ENCODE assay signal across 1 cellular context in genomic region chr6:35688605-35689322, GRCh38.
A peak's percentile ranks its signal among the peaks of the same experiment; 100 is the strongest.
TF ChIP-seq lines count a peak whose summit lies in the region.

Gene FKBP5, minus strand, starts transcription at chr6:35688915. Its CDS starts 46,091 bp downstream, at chr6:35642824.

TF ChIP-seq in HepG2, 621 proteins besides CTCF, POLR2A, EP300 and RAD21 (continued from another document and continues in another):
- TF ChIP-seq ZNF276 (CRISPR knock-in tag; IDR thresholded peaks at IDR 0.05; ENCODE audit: low read depth) (no peak), ZFP90 (CRISPR knock-in tag; IDR thresholded peaks at IDR 0.05; ENCODE audit: borderline replicate concordance) (peak; percentile 66; the same call in 1 of the 2 replicates), ZNF556 (CRISPR knock-in tag; IDR thresholded peaks at IDR 0.05; ENCODE audit: borderline replicate concordance) (no peak), ARNTL (CRISPR knock-in tag; IDR thresholded peaks at IDR 0.05) (peak; percentile 94), ZNF451 (CRISPR knock-in tag; IDR thresholded peaks at IDR 0.05) (no peak), DNMT1 (CRISPR knock-in tag; IDR thresholded peaks at IDR 0.05) (no peak), CC2D1A (CRISPR knock-in tag; IDR thresholded peaks at IDR 0.05) (no peak), SALL1 (CRISPR knock-in tag; IDR thresholded peaks at IDR 0.05) (peak; percentile 66), ZBTB8A (CRISPR knock-in tag; IDR thresholded peaks at IDR 0.05; ENCODE audit: borderline replicate concordance, low read depth) (no peak), TFDP2 (CRISPR knock-in tag; IDR thresholded peaks at IDR 0.05) (peak; percentile 98), ZBTB33 (CRISPR knock-in tag; IDR thresholded peaks at IDR 0.05) (no peak), STAT6 (CRISPR knock-in tag; IDR thresholded peaks at IDR 0.05; ENCODE audit: borderline replicate concordance) (no peak), TAF15 (IDR thresholded peaks at IDR 0.05; ENCODE audit: low read depth, low read length, poor library complexity, severe bottlenecking) (no peak), FOXA1 (IDR thresholded peaks at IDR 0.05) (no peak), FOXA1 (CRISPR knock-in tag; IDR thresholded peaks at IDR 0.05) (peak; percentile 39; the same call in 1 of the 2 replicates), ZNF790 (CRISPR knock-in tag; IDR thresholded peaks at IDR 0.05; ENCODE audit: borderline replicate concordance) (no peak; the same call in 1 of the 2 replicates), ZFP91 (CRISPR knock-in tag; IDR thresholded peaks at IDR 0.05; ENCODE audit: borderline replicate concordance) (0 out of 2 replicates have a peak, but pooled peaks have one; percentile 56), TCF12 (IDR thresholded peaks at IDR 0.05) (no peak), TCF12 (CRISPR knock-in tag; IDR thresholded peaks at IDR 0.05) (0 out of 2 replicates have a peak, but pooled peaks have one; percentile 16), PRPF4 (IDR thresholded peaks at IDR 0.05; ENCODE audit: low read depth, low read length, poor library complexity, severe bottlenecking) (no peak), ZNF570 (CRISPR knock-in tag; IDR thresholded peaks at IDR 0.05; ENCODE audit: borderline replicate concordance) (no peak), ZNF7 (CRISPR knock-in tag; IDR thresholded peaks at IDR 0.05) (no peak), UBTF (CRISPR knock-in tag; IDR thresholded peaks at IDR 0.05) (peak; percentile 78; the same call in 1 of the 2 replicates), LCORL (IDR thresholded peaks at IDR 0.05) (no peak; the same call in 1 of the 2 replicates), LCORL (CRISPR knock-in tag; IDR thresholded peaks at IDR 0.05) (peak; percentile 78), BCLAF1 (IDR thresholded peaks at IDR 0.05) (no peak), RBM22 (optimal IDR thresholded peaks at IDR 0.05; ENCODE audit: low read length) (no peak), DPF2 (CRISPR knock-in tag; IDR thresholded peaks at IDR 0.05; ENCODE audit: borderline replicate concordance, low read depth) (no peak), ZNF3 (CRISPR knock-in tag; IDR thresholded peaks at IDR 0.05) (no peak), ZNF878 (CRISPR knock-in tag; IDR thresholded peaks at IDR 0.05) (no peak), ZNF784 (CRISPR knock-in tag; IDR thresholded peaks at IDR 0.05; ENCODE audit: borderline replicate concordance) (peak; percentile 45), FOXK2 (IDR thresholded peaks at IDR 0.05) (no peak), PTBP1 (IDR thresholded peaks at IDR 0.05; ENCODE audit: low read depth, low read length, poor library complexity, severe bottlenecking) (no peak), TFE3 (CRISPR knock-in tag; IDR thresholded peaks at IDR 0.05) (peak; percentile 84), RXRB (CRISPR knock-in tag; IDR thresholded peaks at IDR 0.05; ENCODE audit: borderline replicate concordance) (peak; percentile 59; the same call in 1 of the 2 replicates), REL (CRISPR knock-in tag; conservative IDR thresholded peaks at IDR 0.05) (no peak), ETV5 (CRISPR knock-in tag; IDR thresholded peaks at IDR 0.05; ENCODE audit: borderline replicate concordance) (no peak), GMEB2 (CRISPR knock-in tag; IDR thresholded peaks at IDR 0.05; ENCODE audit: low read depth) (no peak), ZNF232 (CRISPR knock-in tag; IDR thresholded peaks at IDR 0.05; ENCODE audit: borderline replicate concordance) (no peak), BCL3 (CRISPR knock-in tag; IDR thresholded peaks at IDR 0.05) (no peak)
